Comparison of ENCODE assay signal across 7 cellular contexts in genomic region chr9:22307013-22307711, GRCh38.
A peak's percentile ranks its signal among the peaks of the same experiment; 100 is the strongest.
DNase-seq lines count a peak whose midpoint lies in the region; ATAC-seq and TF ChIP-seq lines count a peak whose summit lies in the region.

No MANE protein-coding gene starts in this region.

- H3K27ac ChIP-seq in adrenal gland = no peak overlapping the region
- no peak overlapping the region for H3K27ac ChIP-seq in upper lobe of right lung

- H3K4me3 Mint-ChIP-seq in activated T-helper 17 cell treated with anti-CD3 and anti-CD28 coated beads, Interleukin-2, amount 50 U/mL, for 72 hours = no peak overlapping the region

- DNase-seq in GM12864 (ENCODE audit: low read depth) (no peak), NCI-H1105 treated with DMSO at 0.1 percent for 48 hours (lab: John Stamatoyannopoulos, UW) (peak; percentile 54), adrenal gland (peak in 6 of 7 donors; percentile 19 to 45 (median 28)), iPS-NIHi11 (ENCODE audit: low spot score) (peak; percentile 32), upper lobe of right lung (no peak)

- TF ChIP-seq POLR2A in adrenal gland (IDR thresholded peaks at IDR 0.05) = no peak

- TF ChIP-seq CTCF in GM12864 (IDR thresholded peaks at IDR 0.05; ENCODE audit: low read depth, low read length, missing control alignments) (peak; percentile 19), adrenal gland (IDR thresholded peaks at IDR 0.05) (peak; percentile 35 to 57 (median 52)), upper lobe of right lung (IDR thresholded peaks at IDR 0.05) (peak; percentile 64)

- H3K4me3 ChIP-seq in GM12864 (ENCODE audit: low read depth, low read length) = no peak overlapping the region
- H3K4me3 ChIP-seq in adrenal gland = no peak overlapping the region
- no peak overlapping the region for H3K4me3 ChIP-seq in upper lobe of right lung

- H3K9me3 ChIP-seq in adrenal gland (replicated peaks in 1 of 3) (no peaks in the 10 kb centered on the region), upper lobe of right lung (no peaks in the 10 kb centered on the region)

- intact Hi-C loops in adrenal gland (cut with DNase I) = loop anchor here in 1 of 2 donors (10.0 kb wide), 1 partner anchor 148 kb away; no protein-coding TSS in a partner anchor
- intact Hi-C loops in upper lobe of right lung (cut with DNase I) = loop anchor here (10.0 kb wide), 1 partner anchor 148 kb away; no protein-coding TSS in a partner anchor

- no peaks in the 10 kb centered on the region for H3K36me3 Mint-ChIP-seq in activated T-helper 17 cell treated with anti-CD3 and anti-CD28 coated beads, Interleukin-2, amount 50 U/mL, for 72 hours (ENCODE audit: low read depth)

- no peaks in the 10 kb centered on the region for H3K9me3 Mint-ChIP-seq in activated T-helper 17 cell treated with anti-CD3 and anti-CD28 coated beads, Interleukin-2, amount 50 U/mL, for 72 hours

- no peaks in the 10 kb centered on the region for H3K36me3 ChIP-seq in adrenal gland (replicated peaks in 1 of 2)
- no peaks in the 10 kb centered on the region for H3K36me3 ChIP-seq in upper lobe of right lung

- no peaks in the 10 kb centered on the region for H3K27me3 ChIP-seq in adrenal gland
- no peaks in the 10 kb centered on the region for H3K27me3 ChIP-seq in upper lobe of right lung

- H3K4me1 ChIP-seq in adrenal gland (replicated peaks in 1 of 2) (no peaks in the 10 kb centered on the region), upper lobe of right lung (no peaks in the 10 kb centered on the region)

- peaks cover 11% of the 10 kb centered on the region for H3K27me3 Mint-ChIP-seq in activated T-helper 17 cell treated with anti-CD3 and anti-CD28 coated beads, Interleukin-2, amount 50 U/mL, for 72 hours

- H3K27ac Mint-ChIP-seq in activated T-helper 17 cell treated with anti-CD3 and anti-CD28 coated beads, Interleukin-2, amount 50 U/mL, for 72 hours = no peak overlapping the region

- WGBS in adrenal gland, 4 donors = 16 to 20% (median 19%) methylated on average over 2 of the region's 2 CpGs

- H3K4me1 Mint-ChIP-seq in activated T-helper 17 cell treated with anti-CD3 and anti-CD28 coated beads, Interleukin-2, amount 50 U/mL, for 72 hours = no peaks in the 10 kb centered on the region

- ATAC-seq in upper lobe of right lung (peak; percentile 65), HG03175 (IDR thresholded peaks at IDR 0.05; ENCODE audit: unreplicated experiment) (no peak)
- no peak for ATAC-seq in activated T-helper 17 cell treated with anti-CD3 and anti-CD28 coated beads, Interleukin-2, amount 50 U/mL, for 72 hours (replicated peaks)

Comparison
In these comparisons a context has a peak if more than half of its experiments do, and no peak if none do; other contexts are left out.
1. DNase-seq: peak in NCI-H1105 treated with DMSO at 0.1 percent for 48 hours (single experiment), adrenal gland (6 of 7) and iPS-NIHi11 (single experiment); none in GM12864 (single experiment) and upper lobe of right lung (single experiment).
2. Peak in every context shown above with its lines, with median percentiles within 50 percentile points of each other: CTCF ChIP-seq.